25 cellular contexts compared by ENCODE assay signal in the genomic region with DNA sequence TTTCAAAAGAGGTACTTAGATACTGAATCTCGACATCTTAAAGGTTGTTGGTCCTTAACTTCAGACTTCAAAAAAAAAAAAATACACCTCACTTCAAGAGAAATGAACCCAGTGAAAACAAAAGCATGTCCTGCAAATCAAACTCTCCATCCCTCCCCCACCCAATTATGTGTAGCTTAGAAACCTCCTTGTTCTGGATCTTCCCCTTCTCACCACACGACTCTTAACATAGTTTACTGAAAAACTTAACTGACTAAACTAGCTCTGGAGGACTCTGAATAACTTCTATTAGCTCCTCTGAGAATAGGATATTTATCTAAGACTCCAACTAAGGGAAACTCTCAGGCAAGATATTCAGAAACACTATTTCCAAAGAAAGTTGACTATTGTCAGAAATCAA. TPM values are rescaled to one million over a fixed set of nuclear protein-coding genes. Genes with fewer than 3 reads are reported as not detected.
DNase-seq lines count a peak whose midpoint lies in the region; ATAC-seq, FAIRE-seq and TF ChIP-seq lines count a peak whose summit lies in the region.
"Had no signal": no experiment of that assay in that cellular context is flagged by ENCODE, and none has a peak within 500 bp of the region (broad histone marks: within the 10 kb centered on the region; RNA-seq: fewer than 3 reads in every experiment).

No MANE protein-coding gene starts in this region.

- H3K4me3 Mint-ChIP-seq in activated naive CD8-positive, alpha-beta T cell: no peak overlapping the region
- H3K4me3 Mint-ChIP-seq in activated naive CD8-positive, alpha-beta T cell treated with anti-CD3 and anti-CD28 coated beads, Interleukin-2, amount 50 U/mL, for 24 hours: no peak overlapping the region
- H3K4me3 Mint-ChIP-seq: CD4-positive, alpha-beta memory T cell had no signal

- H3K4me1 ChIP-seq in HEK293 (ENCODE audit: control insufficient read depth, insufficient read depth, low read length) (no peaks in the 10 kb centered on the region), left lung (no peaks in the 10 kb centered on the region), smooth muscle cell (ENCODE audit: low read depth) (no peaks in the 10 kb centered on the region)

- POLR2A ChIA-PET in HEK293 (lab: Yijun Ruan, JAX): no interaction called here

- ATAC-seq in activated naive CD8-positive, alpha-beta T cell treated with anti-CD3 and anti-CD28 coated beads, Interleukin-2, amount 50 U/mL, for 24 hours: no peak
- ATAC-seq in left lung: peak; percentile 53

- H3K27me3 Mint-ChIP-seq in activated naive CD8-positive, alpha-beta T cell: no peaks in the 10 kb centered on the region
- H3K27me3 Mint-ChIP-seq in activated naive CD8-positive, alpha-beta T cell treated with anti-CD3 and anti-CD28 coated beads, Interleukin-2, amount 50 U/mL, for 24 hours: no peaks in the 10 kb centered on the region
- H3K27me3 Mint-ChIP-seq: CD4-positive, alpha-beta memory T cell had no signal

- WGBS in smooth muscle cell (ENCODE audit: low lambda C conversion rate): 79% methylated on average over 2 of the region's 2 CpGs

- CTCF ChIA-PET in HEK293 (lab: Yijun Ruan, JAX): interaction anchor here (0.6 to 1.2 kb wide), 5 partner anchors 72 to 712 kb away, joined by 3 to 5 read pairs (median 4); no protein-coding TSS in a partner anchor

- peaks cover 16% of the 10 kb centered on the region for H3K36me3 Mint-ChIP-seq in activated naive CD8-positive, alpha-beta T cell
- H3K36me3 Mint-ChIP-seq in activated naive CD8-positive, alpha-beta T cell treated with anti-CD3 and anti-CD28 coated beads, Interleukin-2, amount 50 U/mL, for 24 hours (ENCODE audit: low read depth): peaks cover 49% of the 10 kb centered on the region

- H3K27me3 ChIP-seq in left lung (no peaks in the 10 kb centered on the region), smooth muscle cell (ENCODE audit: low read depth) (no peaks in the 10 kb centered on the region)

- H3K27ac ChIP-seq in HEK293 (ENCODE audit: extremely low read depth, low read depth, low read length) (no peak overlapping the region), left lung (no peak overlapping the region), smooth muscle cell (ENCODE audit: low read depth) (peak overlapping the region; percentile 49)
- H3K27ac ChIP-seq: GM23248 had no signal

- no peak overlapping the region for H3K9ac ChIP-seq in smooth muscle cell (ENCODE audit: low read depth)
- H3K9ac ChIP-seq: GM23248 had no signal

- peak overlapping the region; percentile 50 for H3K27ac Mint-ChIP-seq in activated naive CD8-positive, alpha-beta T cell
- H3K27ac Mint-ChIP-seq in activated naive CD8-positive, alpha-beta T cell treated with anti-CD3 and anti-CD28 coated beads, Interleukin-2, amount 50 U/mL, for 24 hours: no peak overlapping the region
- H3K27ac Mint-ChIP-seq: CD4-positive, alpha-beta memory T cell had no signal

- no peak for DNase-seq in activated naive CD8-positive, alpha-beta T cell treated with anti-CD3 and anti-CD28 coated beads, Interleukin-2, amount 50 U/mL, for 24 hours
- DNase-seq in left lung: no peak
- no peak for DNase-seq in smooth muscle cell (lab: John Stamatoyannopoulos, UW; ENCODE audit: unreplicated experiment)
- no peak for DNase-seq in activated CD4-positive, CD25-positive, alpha-beta regulatory T cell treated with anti-CD3 and anti-CD28 coated beads, Interleukin-2, amount 50 U/mL, for 72 hours
- no peak for DNase-seq in head of caudate nucleus
- no peak for DNase-seq in H54 (ENCODE audit: insufficient read length, low spot score)
- DNase-seq: C1 segment of cervical spinal cord; Calu3; CD4-positive, alpha-beta memory T cell; COR-L47; DMS53; DMS79 treated with DMSO at 0.1 percent for 48 hours; GF-D8 had no signal

- H3K4me3 ChIP-seq in HEK293 (ENCODE audit: low read depth, low read length) (no peak overlapping the region), left lung (no peak overlapping the region), smooth muscle cell (no peak overlapping the region)
- H3K4me3 ChIP-seq: GM23248, HAP-1 had no signal

- H3K9me3 ChIP-seq in HEK293 (ENCODE audit: control insufficient read depth, insufficient read depth, low read depth, low read length): no peaks in the 10 kb centered on the region
- no peaks in the 10 kb centered on the region for H3K9me3 ChIP-seq in left lung
- no peaks in the 10 kb centered on the region for H3K9me3 ChIP-seq in smooth muscle cell (replicated peaks; ENCODE audit: low read depth)
- H3K9me3 ChIP-seq: HAP-1 had no signal

- TF ChIP-seq CTCF in HEK293 (tag by site-specific recombination; IDR thresholded peaks at IDR 0.05) (no peak), left lung (IDR thresholded peaks at IDR 0.05) (no peak), smooth muscle cell (IDR thresholded peaks at IDR 0.05; ENCODE audit: borderline replicate concordance, insufficient read depth, poor library complexity, severe bottlenecking) (no peak)

- intact Hi-C loops in left lung (cut with DNase I): no loop called here
- intact Hi-C loops in head of caudate nucleus (cut with DNase I): no loop called here

- no peaks in the 10 kb centered on the region for H3K79me2 ChIP-seq in smooth muscle cell (ENCODE audit: low read depth)

- no peaks in the 10 kb centered on the region for H3K4me1 Mint-ChIP-seq in activated naive CD8-positive, alpha-beta T cell (ENCODE audit: low read depth)
- H3K4me1 Mint-ChIP-seq in activated naive CD8-positive, alpha-beta T cell treated with anti-CD3 and anti-CD28 coated beads, Interleukin-2, amount 50 U/mL, for 24 hours: no peaks in the 10 kb centered on the region
- H3K4me1 Mint-ChIP-seq: CD4-positive, alpha-beta memory T cell had no signal

- H3K9me3 Mint-ChIP-seq in activated naive CD8-positive, alpha-beta T cell (ENCODE audit: low read depth): no peaks in the 10 kb centered on the region
- H3K9me3 Mint-ChIP-seq in activated naive CD8-positive, alpha-beta T cell treated with anti-CD3 and anti-CD28 coated beads, Interleukin-2, amount 50 U/mL, for 24 hours: no peaks in the 10 kb centered on the region

- FAIRE-seq in H54 (lab: Jason Lieb, UNC): no peak
- FAIRE-seq: GM12891, GM18507, GM19239, H1 had no signal

- H2AFZ ChIP-seq in smooth muscle cell (ENCODE audit: low read depth): no peak overlapping the region
- H2AFZ ChIP-seq: GM23248 had no signal

- peaks cover 24% of the 10 kb centered on the region for H4K20me1 ChIP-seq in smooth muscle cell (ENCODE audit: low read depth)

- no peak overlapping the region for H3K4me2 ChIP-seq in smooth muscle cell

- no peaks in the 10 kb centered on the region for H3F3A ChIP-seq in smooth muscle cell (ENCODE audit: low read depth)

- no peak for TF ChIP-seq POLR2A in H54 (IDR thresholded peaks at IDR 0.05; ENCODE audit: low read depth, low read length)

- H3K36me3 ChIP-seq in HEK293 (ENCODE audit: control insufficient read depth in 2 of 2, insufficient read depth in 1 of 2, low read length in 2 of 2) (peaks cover 36 to 82% of the 10 kb centered on the region in 2 experiments), left lung (peaks cover 0 to 83% of the 10 kb centered on the region in 2 donors), smooth muscle cell (ENCODE audit: low read depth) (peaks cover 14% of the 10 kb centered on the region)

TF ChIP-seq in HEK293, 187 proteins besides CTCF, POLR2A, EP300 and RAD21:
- TF ChIP-seq PRDM1 (tag by site-specific recombination; IDR thresholded peaks at IDR 0.05): peak; percentile 37; the same call in 1 of the 2 replicates
- no peak for TF ChIP-seq ZNF785 (tag by site-specific recombination; IDR thresholded peaks at IDR 0.05)
- no peak for TF ChIP-seq ZNF169 (tag by site-specific recombination; IDR thresholded peaks at IDR 0.05)
- TF ChIP-seq ZNF555 (tag by site-specific recombination; conservative IDR thresholded peaks at IDR 0.05): no peak
- peak; percentile 54; the same call in 1 of the 2 replicates for TF ChIP-seq ZNF600 (tag by site-specific recombination; IDR thresholded peaks at IDR 0.05)
- no peak for TF ChIP-seq ZNF654 (tag by site-specific recombination; IDR thresholded peaks at IDR 0.05; ENCODE audit: low read depth)

RNA-seq across cellular contexts. Expression of a gene that starts 48.7 kb away (rescaled TPM):
- total RNA-seq in left lung: 10 to 100 TPM; 29.0 to 97.0 TPM
- total RNA-seq in smooth muscle cell: 0.49 TPM in 1 of 2 replicates, not detected in the other
- polyA plus RNA-seq in smooth muscle cell: not detected in 2 replicates
- total RNA-seq: A172, Daoy, G401, GM23248, H1 had no signal
- polyA plus RNA-seq: BJ; CD4-positive, alpha-beta memory T cell; GM23248; H1 had no signal

RNA-seq across cellular contexts. Expression of a gene that starts 58.7 kb away (rescaled TPM):
- total RNA-seq in left lung (10 to 100 TPM; 22.4 to 36.4 TPM), smooth muscle cell (19.9 and 20.3 TPM in 2 replicates)
- polyA plus RNA-seq in smooth muscle cell: 9.6 and 12.1 TPM in 2 replicates

Comparison
In these comparisons a context has a peak if more than half of its experiments do, and no peak if none do; other contexts are left out.
1. RNA of a gene that starts 48.7 kb away (total RNA-seq): 29.0 to 97.0 TPM in left lung; 0.49 TPM in smooth muscle cell; every median in the first group is over 10 times any median in the second.